ENCODE assay signal across 8 cellular contexts in genomic region chr7:7761340-7761973, GRCh38.
DNase-seq lines count a peak whose midpoint lies in the region; ATAC-seq and TF ChIP-seq lines count a peak whose summit lies in the region.

No MANE protein-coding gene starts in this region.

- H3K4me2 ChIP-seq in DND-41 (ENCODE audit: insufficient read depth, low read length) (peak overlapping the region; percentile 61), OCI-LY3 (ENCODE audit: low read length) (peak overlapping the region; percentile 70)

- H2AFZ ChIP-seq in DND-41 (ENCODE audit: low read depth, low read length), result peak overlapping the region; percentile 62
- H2AFZ ChIP-seq in OCI-LY3 (ENCODE audit: low read depth, low read length), result no peak overlapping the region

- no peaks in the 10 kb centered on the region for H4K20me1 ChIP-seq in DND-41 (ENCODE audit: insufficient read depth, low read length)
- H4K20me1 ChIP-seq in OCI-LY3 (ENCODE audit: insufficient read depth, low read length), result no peaks in the 10 kb centered on the region

- ATAC-seq in DND-41 (ENCODE audit: insufficient read depth, low read depth), result peak; percentile 57
- peak; percentile 21 for ATAC-seq in HG02852 (IDR thresholded peaks at IDR 0.05; ENCODE audit: unreplicated experiment)
- ATAC-seq in activated CD4-positive, CD25-positive, alpha-beta regulatory T cell treated with anti-CD3 and anti-CD28 coated beads, Interleukin-2, amount 50 U/mL, for 24 hours, result no peak

- H3K4me1 ChIP-seq in DND-41 (ENCODE audit: insufficient read depth, low read length), result peaks cover 36% of the 10 kb centered on the region
- peaks cover 16% of the 10 kb centered on the region for H3K4me1 ChIP-seq in OCI-LY3 (ENCODE audit: low read length)
- peaks cover 0 to 5% of the 10 kb centered on the region in 2 donors for H3K4me1 ChIP-seq in mucosa of rectum (ENCODE audit: control insufficient read depth in 2 of 2, insufficient read depth in 2 of 2, low read length in 2 of 2)

- H3K9me3 ChIP-seq in DND-41 (ENCODE audit: insufficient read depth, low read length, severe bottlenecking) (no peaks in the 10 kb centered on the region), OCI-LY3 (ENCODE audit: insufficient read depth, low read length) (no peaks in the 10 kb centered on the region), mucosa of rectum (ENCODE audit: control insufficient read depth in 2 of 2, low read length in 2 of 2) (no peaks in the 10 kb centered on the region)

- H3K79me2 ChIP-seq in DND-41 (ENCODE audit: insufficient read depth, low read length), result no peaks in the 10 kb centered on the region
- H3K79me2 ChIP-seq in OCI-LY3 (ENCODE audit: low read length), result no peaks in the 10 kb centered on the region

- H3K36me3 ChIP-seq in DND-41 (ENCODE audit: insufficient read depth, low read length), result no peaks in the 10 kb centered on the region
- no peaks in the 10 kb centered on the region for H3K36me3 ChIP-seq in OCI-LY3 (replicated peaks; ENCODE audit: low read depth, low read length)
- no peaks in the 10 kb centered on the region for H3K36me3 ChIP-seq in mucosa of rectum (ENCODE audit: control insufficient read depth in 2 of 2, insufficient read depth in 2 of 2, low read length in 2 of 2)

- H3K4me3 ChIP-seq in DND-41 (ENCODE audit: low read depth in 1 of 2, low read length in 2 of 2) (peak overlapping the region in 1 of 2 experiments; percentile 52; a peak in 2 of 4 replicates), OCI-LY3 (ENCODE audit: low read length) (peak overlapping the region; percentile 48), coronary artery (peak overlapping the region; percentile 69), mucosa of rectum (ENCODE audit: low read length in 2 of 2) (peak overlapping the region; percentile 69 to 75)

- peak; percentile 16 for DNase-seq in DND-41
- DNase-seq in coronary artery (ENCODE audit: low spot score), result no peak
- no peak for DNase-seq in iPS-NIHi11 (ENCODE audit: low spot score)
- DNase-seq in activated CD4-positive, alpha-beta T cell treated with anti-CD3 and anti-CD28 coated beads for 4 hours, result no peak

- H3K27me3 ChIP-seq in DND-41 (ENCODE audit: insufficient read depth, low read length, poor library complexity), result no peaks in the 10 kb centered on the region
- no peaks in the 10 kb centered on the region for H3K27me3 ChIP-seq in OCI-LY3 (ENCODE audit: low read depth, low read length)
- no peaks in the 10 kb centered on the region for H3K27me3 ChIP-seq in mucosa of rectum (ENCODE audit: control insufficient read depth in 2 of 2, insufficient read depth in 2 of 2, low read length in 2 of 2)

- TF ChIP-seq CTCF in DND-41 (IDR thresholded peaks at IDR 0.05; ENCODE audit: borderline replicate concordance, extremely low read depth, low read length, poor library complexity, severe bottlenecking), result peak; percentile 73
- peak; percentile 50 for TF ChIP-seq CTCF in OCI-LY3 (IDR thresholded peaks at IDR 0.05; ENCODE audit: low read depth, low read length)
- TF ChIP-seq CTCF in coronary artery (IDR thresholded peaks at IDR 0.05), result no peak

- H3K27ac ChIP-seq in DND-41 (ENCODE audit: low read length) (peak overlapping the region; percentile 75), OCI-LY3 (ENCODE audit: low read length) (no peak overlapping the region), coronary artery (peak overlapping the region in 1 of 2 donors; percentile 30), mucosa of rectum (ENCODE audit: low read depth in 2 of 2, low read length in 2 of 2) (peak overlapping the region; percentile 49 to 81)

- H3K9ac ChIP-seq in DND-41 (ENCODE audit: low read depth, low read length) (peak overlapping the region; percentile 46), OCI-LY3 (ENCODE audit: low read length) (no peak overlapping the region), mucosa of rectum (ENCODE audit: low read depth in 1 of 2, low read length in 2 of 2) (peak overlapping the region in 1 of 2 donors; percentile 64)

Comparison
In these comparisons a context has a peak if more than half of its experiments do, and no peak if none do; other contexts are left out.
1. ATAC-seq: peak in DND-41 (single experiment) and HG02852 (single experiment); none in activated CD4-positive, CD25-positive, alpha-beta regulatory T cell treated with anti-CD3 and anti-CD28 coated beads, Interleukin-2, amount 50 U/mL, for 24 hours (0 of 2).